Comparison of ENCODE assay signal across 12 cellular contexts in the genomic region with DNA sequence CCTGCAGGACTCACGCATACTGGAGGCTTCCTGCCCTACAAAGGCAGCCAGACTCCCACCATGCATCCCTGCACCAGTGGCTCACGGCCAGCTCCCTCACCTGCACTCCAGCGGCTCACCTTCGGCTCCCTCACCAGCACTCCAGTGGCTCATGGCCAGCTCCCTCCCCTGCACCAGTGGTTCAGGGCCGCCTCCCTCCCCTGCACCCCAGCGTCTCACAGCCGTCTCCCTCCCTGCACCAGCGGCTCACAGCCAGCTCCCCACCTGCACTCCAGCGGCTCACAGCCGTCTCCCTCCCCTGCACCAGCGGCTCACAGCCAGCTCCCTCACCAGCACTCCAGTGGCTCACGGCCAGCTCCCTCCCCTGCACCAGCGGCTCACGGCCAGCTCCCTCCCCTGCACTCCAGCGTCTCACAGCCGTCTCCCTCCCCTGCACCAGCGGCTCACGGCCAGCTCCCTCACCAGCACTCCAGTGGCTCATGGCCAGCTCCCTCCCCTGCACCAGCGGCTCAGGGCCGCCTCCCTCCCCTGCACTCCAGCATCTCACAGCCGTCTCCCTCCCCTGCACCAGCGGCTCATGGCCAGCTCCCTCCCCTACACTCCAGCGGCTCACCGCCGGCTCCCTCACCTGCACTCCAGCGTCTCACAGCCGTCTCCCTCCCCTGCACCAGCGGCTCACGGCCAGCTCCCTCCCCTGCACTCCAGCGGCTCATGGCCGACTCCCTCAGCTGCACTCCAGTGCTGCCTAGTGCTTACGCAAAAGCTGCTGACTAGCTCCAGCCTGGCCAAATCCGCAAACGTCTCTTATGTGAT.
DNase-seq lines count a peak whose midpoint lies in the region; ATAC-seq, FAIRE-seq and TF ChIP-seq lines count a peak whose summit lies in the region.
"Had no signal": no experiment of that assay in that cellular context is flagged by ENCODE, and none has a peak within 500 bp of the region (broad histone marks: within the 10 kb centered on the region; RNA-seq: fewer than 3 reads in every experiment).

No MANE protein-coding gene starts in this region.

- no peak overlapping the region for H3K4me3 Mint-ChIP-seq in MCF 10A (ENCODE audit: unreplicated experiment)

- no peak for FAIRE-seq in urothelium cell line (lab: Jason Lieb, UNC)

- H3K9me3 Mint-ChIP-seq in MCF 10A (ENCODE audit: unreplicated experiment), result peaks cover 15% of the 10 kb centered on the region

- no TSS peak for BruUV-seq in MCF 10A (replicated peaks; lab: Mats Ljungman, UMichigan)

- H3K27ac Mint-ChIP-seq in MCF 10A (ENCODE audit: low read depth, unreplicated experiment), result no peak overlapping the region

- peaks cover 7% of the 10 kb centered on the region for H3K36me3 Mint-ChIP-seq in MCF 10A (ENCODE audit: insufficient read depth, unreplicated experiment)

- TF ChIP-seq CTCF in MCF 10A (IDR thresholded peaks at IDR 0.05; ENCODE audit: unreplicated experiment), result no peak

- H3K4me1 Mint-ChIP-seq in MCF 10A (ENCODE audit: insufficient read depth, unreplicated experiment), result peaks cover 9% of the 10 kb centered on the region

- no peak for ATAC-seq in Right ventricle myocardium superior (ENCODE audit: poor library complexity)
- no peak for ATAC-seq in left ventricle myocardium superior

- intact Hi-C loops in Right ventricle myocardium superior (cut with DNase I) (no loop called here), left ventricle myocardium superior (cut with micrococcal nuclease) (no loop called here), MCF 10A (cut with micrococcal nuclease) (no loop called here)

- POLR2A ChIA-PET in MCF 10A (lab: Yijun Ruan, JAX), result interaction anchor here (0.6 to 1.3 kb wide), 4 partner anchors 12 to 1783 kb away, joined by 3 to 5 read pairs (median 4); no protein-coding TSS in a partner anchor

- DNase-seq in Right ventricle myocardium superior (peak; percentile 53), left ventricle myocardium superior (no peak), NCI-H2196 (lab: John Stamatoyannopoulos, UW; ENCODE audit: unreplicated experiment) (peak; percentile 65), MCF 10A (ENCODE audit: unreplicated experiment) (peak; percentile 26), urothelium cell line (ENCODE audit: low spot score) (peak; percentile 48), NCI-H510A (lab: John Stamatoyannopoulos, UW) (no peak), COLO668 (lab: John Stamatoyannopoulos, UW; ENCODE audit: unreplicated experiment) (no peak)
- no peak for DNase-seq in stimulated activated CD4-positive, alpha-beta T cell treated with anti-CD3 and anti-CD28 coated beads, Interleukin-1b, Interleukin-23, amount 100 ng/mL, for 48 hours
- DNase-seq: BE2C; hippocampal formation; NCI-H526 treated with DMSO at 0.1 percent for 48 hours; stimulated activated CD4-positive, alpha-beta T cell treated with anti-CD3 and anti-CD28 coated beads, Interleukin-15, amount 100 ng/mL, for 24 hours had no signal

- no peaks in the 10 kb centered on the region for H3K27me3 Mint-ChIP-seq in MCF 10A (ENCODE audit: insufficient read depth, unreplicated experiment)

- CTCF ChIA-PET in MCF 10A (lab: Yijun Ruan, JAX), result interaction anchor here (0.5 to 0.7 kb wide), 3 partner anchors 29 to 1761 kb away, joined by 3 to 4 read pairs (median 3); no protein-coding TSS in a partner anchor

Comparison
In these comparisons a context has a peak if more than half of its experiments do, and no peak if none do; other contexts are left out.
1. DNase-seq: peak in Right ventricle myocardium superior (single experiment), NCI-H2196 (single experiment), MCF 10A (single experiment) and urothelium cell line (single experiment); none in left ventricle myocardium superior (single experiment), stimulated activated CD4-positive, alpha-beta T cell treated with anti-CD3 and anti-CD28 coated beads, Interleukin-1b, Interleukin-23, amount 100 ng/mL, for 48 hours (single experiment), NCI-H510A (single experiment) and COLO668 (single experiment).